Comparison of ENCODE assay signal across 24 cellular contexts in genomic region chr3:128472462-128473179, GRCh38. TPM values are rescaled to one million over a fixed set of nuclear protein-coding genes. Genes with fewer than 3 reads are reported as not detected.
"Had no signal": no experiment of that assay in that cellular context is flagged by ENCODE, and none has a peak within 500 bp of the region (broad histone marks: within the 10 kb centered on the region; RNA-seq: fewer than 3 reads in every experiment).

No MANE protein-coding gene starts in this region.

- H3K36me3 Mint-ChIP-seq: activated CD8-positive, alpha-beta memory T cell treated with anti-CD3 and anti-CD28 coated beads, Interleukin-2, amount 10 ng/mL, durations not matched to agents 7 days and 5 days; activated naive CD4-positive, alpha-beta T cell treated with anti-CD3 and anti-CD28 coated beads, Interleukin-2, amount 50 U/mL, for 24 hours; WTC11 had no signal

- DNase-seq: activated CD4-positive, alpha-beta T cell treated with anti-CD3 and anti-CD28 coated beads for 48 hours; activated CD4-positive, alpha-beta T cell treated with anti-CD3 and anti-CD28 coated beads, Interleukin-2, amount 50 U/mL, for 4 hours; activated CD4-positive, CD25-positive, alpha-beta regulatory T cell treated with anti-CD3 and anti-CD28 coated beads, Interleukin-2, amount 50 U/mL, for 72 hours; activated CD8-positive, alpha-beta memory T cell treated with anti-CD3 and anti-CD28 coated beads, Interleukin-2, amount 10 ng/mL, durations not matched to agents 7 days and 5 days; activated effector memory CD4-positive, alpha-beta T cell treated with Interleukin-2 at 50 U/mL for 16 hours; activated naive CD4-positive, alpha-beta T cell; activated naive CD8-positive, alpha-beta T cell treated with anti-CD3 and anti-CD28 coated beads, Interleukin-2, amount 50 U/mL, for 24 hours; activated T-cell treated with anti-CD3 and anti-CD28 coated beads, Interleukin-2, amount 50 U/mL, for 24 hours; amniotic stem cell; brain microvascular endothelial cell; NCI-H1092; NCI-H2029; SHP77; T-helper 9 cell had no signal

- H3K9ac ChIP-seq: KMS-11 had no signal

- H3K4me2 ChIP-seq: KMS-11 had no signal

- FAIRE-seq: RCC 7860 had no signal

- H3K9me3 ChIP-seq: ascending aorta, SJSA1 had no signal

- H3K27me3 ChIP-seq: ascending aorta, SJSA1 had no signal

- H3K4me1 Mint-ChIP-seq: activated CD8-positive, alpha-beta memory T cell treated with anti-CD3 and anti-CD28 coated beads, Interleukin-2, amount 10 ng/mL, durations not matched to agents 7 days and 5 days; activated naive CD4-positive, alpha-beta T cell treated with anti-CD3 and anti-CD28 coated beads, Interleukin-2, amount 50 U/mL, for 24 hours; activated naive CD8-positive, alpha-beta T cell treated with anti-CD3 and anti-CD28 coated beads, Interleukin-2, amount 50 U/mL, for 24 hours had no signal

- H3K4me3 ChIP-seq: ascending aorta, cardiac muscle cell, SJSA1 had no signal

- H3K27ac Mint-ChIP-seq: activated CD8-positive, alpha-beta memory T cell treated with anti-CD3 and anti-CD28 coated beads, Interleukin-2, amount 10 ng/mL, durations not matched to agents 7 days and 5 days; activated naive CD4-positive, alpha-beta T cell treated with anti-CD3 and anti-CD28 coated beads, Interleukin-2, amount 50 U/mL, for 24 hours; activated naive CD8-positive, alpha-beta T cell treated with anti-CD3 and anti-CD28 coated beads, Interleukin-2, amount 50 U/mL, for 24 hours; activated T-cell treated with anti-CD3 and anti-CD28 coated beads, Interleukin-2, amount 50 U/mL, for 24 hours; activated T-helper 1 cell treated with anti-CD3 and anti-CD28 coated beads, Interleukin-12 subunit alpha, Interleukin-12 subunit beta, Interleukin-2, Interleukin-4 antibody, amounts not matched to agents 30 ng/mL and 10 ng/mL and 1 ng/mL, durations not matched to agents 14 hours and 24 hours and 36 hours; T-helper 1 cell treated with Interleukin-12 subunit alpha and Interleukin-12 subunit beta and Interleukin-4 antibody, amounts not matched to agents 30 μg/mL and 1 μg/mL, for 36 hours; WTC11 had no signal

- H3K27ac ChIP-seq: ascending aorta, brain microvascular endothelial cell, cardiac muscle cell, KMS-11, SJSA1 had no signal

- ATAC-seq: activated CD8-positive, alpha-beta memory T cell treated with anti-CD3 and anti-CD28 coated beads, Interleukin-2, amount 10 ng/mL, durations not matched to agents 7 days and 5 days; activated naive CD8-positive, alpha-beta T cell treated with anti-CD3 and anti-CD28 coated beads, Interleukin-2, amount 50 U/mL, for 24 hours had no signal

- H3K9me3 Mint-ChIP-seq: activated naive CD4-positive, alpha-beta T cell treated with anti-CD3 and anti-CD28 coated beads, Interleukin-2, amount 50 U/mL, for 24 hours; activated naive CD8-positive, alpha-beta T cell treated with anti-CD3 and anti-CD28 coated beads, Interleukin-2, amount 50 U/mL, for 24 hours; activated T-cell treated with anti-CD3 and anti-CD28 coated beads, Interleukin-2, amount 50 U/mL, for 24 hours; activated T-helper 1 cell treated with anti-CD3 and anti-CD28 coated beads, Interleukin-12 subunit alpha, Interleukin-12 subunit beta, Interleukin-2, Interleukin-4 antibody, amounts not matched to agents 30 ng/mL and 10 ng/mL and 1 ng/mL, durations not matched to agents 14 hours and 24 hours and 36 hours; T-helper 1 cell treated with Interleukin-12 subunit alpha and Interleukin-12 subunit beta and Interleukin-4 antibody, amounts not matched to agents 30 μg/mL and 1 μg/mL, for 36 hours; WTC11 had no signal

- H3K4me1 ChIP-seq: ascending aorta had no signal

- H3K36me3 ChIP-seq: ascending aorta, brain microvascular endothelial cell, cardiac muscle cell, SJSA1 had no signal

- H3K4me3 Mint-ChIP-seq: activated CD8-positive, alpha-beta memory T cell treated with anti-CD3 and anti-CD28 coated beads, Interleukin-2, amount 10 ng/mL, durations not matched to agents 7 days and 5 days; activated naive CD4-positive, alpha-beta T cell treated with anti-CD3 and anti-CD28 coated beads, Interleukin-2, amount 50 U/mL, for 24 hours; activated naive CD8-positive, alpha-beta T cell treated with anti-CD3 and anti-CD28 coated beads, Interleukin-2, amount 50 U/mL, for 24 hours; activated T-cell treated with anti-CD3 and anti-CD28 coated beads, Interleukin-2, amount 50 U/mL, for 24 hours; activated T-helper 1 cell treated with anti-CD3 and anti-CD28 coated beads, Interleukin-12 subunit alpha, Interleukin-12 subunit beta, Interleukin-2, Interleukin-4 antibody, amounts not matched to agents 30 ng/mL and 10 ng/mL and 1 ng/mL, durations not matched to agents 14 hours and 24 hours and 36 hours; T-helper 1 cell treated with Interleukin-12 subunit alpha and Interleukin-12 subunit beta and Interleukin-4 antibody, amounts not matched to agents 30 μg/mL and 1 μg/mL, for 36 hours; WTC11 had no signal

RNA-seq across cellular contexts. Expression of gene DNAJB8, which starts 5.9 kb away (rescaled TPM):
- total RNA-seq: activated CD8-positive, alpha-beta memory T cell treated with anti-CD3 and anti-CD28 coated beads, Interleukin-2, amount 10 ng/mL, durations not matched to agents 7 days and 5 days; activated T-helper 1 cell treated with anti-CD3 and anti-CD28 coated beads, Interleukin-12 subunit alpha, Interleukin-12 subunit beta, Interleukin-2, Interleukin-4 antibody, amounts not matched to agents 30 ng/mL and 10 ng/mL and 1 ng/mL, durations not matched to agents 14 hours and 24 hours and 36 hours; ascending aorta; cardiac muscle cell; MCF 10A; SJSA1; WTC11 had no signal
- polyA plus RNA-seq: cardiac muscle cell had no signal
